8 cellular contexts compared by ENCODE assay signal in genomic region chr22:40179535-40179934, GRCh38. TPM values are rescaled to one million over a fixed set of nuclear protein-coding genes. Genes with fewer than 3 reads are reported as not detected.
A peak's percentile ranks its signal among the peaks of the same experiment; 100 is the strongest.
DNase-seq lines count a peak whose midpoint lies in the region; ATAC-seq, FAIRE-seq and TF ChIP-seq lines count a peak whose summit lies in the region.

No MANE protein-coding gene starts in this region.

- H3K9me3 ChIP-seq in kidney (ENCODE audit: control insufficient read depth in 1 of 2, low read length in 2 of 2): no peaks in the 10 kb centered on the region
- no peaks in the 10 kb centered on the region for H3K9me3 ChIP-seq in suprapubic skin

- TF ChIP-seq POLR2A in suprapubic skin (IDR thresholded peaks at IDR 0.05): no peak

- peak overlapping the region; percentile 42 to 85 for H3K9ac ChIP-seq in kidney (ENCODE audit: low read length in 2 of 2)

- H3K27ac Mint-ChIP-seq in activated CD4-positive, alpha-beta T cell treated with anti-CD3 and anti-CD28 coated beads for 36 hours: peak overlapping the region; percentile 92
- H3K27ac Mint-ChIP-seq in activated naive CD8-positive, alpha-beta T cell treated with anti-CD3 and anti-CD28 coated beads, Interleukin-2, amount 10 ng/mL, durations not matched to agents 7 days and 5 days: peak overlapping the region; percentile 87

- no peaks in the 10 kb centered on the region for H3K9me3 Mint-ChIP-seq in activated CD4-positive, alpha-beta T cell treated with anti-CD3 and anti-CD28 coated beads for 36 hours (ENCODE audit: low read depth)
- H3K9me3 Mint-ChIP-seq in activated naive CD8-positive, alpha-beta T cell treated with anti-CD3 and anti-CD28 coated beads, Interleukin-2, amount 10 ng/mL, durations not matched to agents 7 days and 5 days: peaks cover 1% of the 10 kb centered on the region

- H3K36me3 Mint-ChIP-seq in activated CD4-positive, alpha-beta T cell treated with anti-CD3 and anti-CD28 coated beads for 36 hours (ENCODE audit: low read depth): peaks cover 11% of the 10 kb centered on the region
- H3K36me3 Mint-ChIP-seq in activated naive CD8-positive, alpha-beta T cell treated with anti-CD3 and anti-CD28 coated beads, Interleukin-2, amount 10 ng/mL, durations not matched to agents 7 days and 5 days: peaks cover 12% of the 10 kb centered on the region

- no peaks in the 10 kb centered on the region for H3K27me3 ChIP-seq in suprapubic skin

- no peak for FAIRE-seq in kidney (lab: Jason Lieb, UNC)

- POLR2A ChIA-PET in activated CD4-positive, alpha-beta T cell treated with anti-CD3 and anti-CD28 coated beads for 36 hours (lab: Charles Lee): interaction anchor here (0.9 to 4.6 kb wide), 3 partner anchors 23 to 134 kb away, joined by 3 to 71 read pairs (median 3); no protein-coding TSS in a partner anchor
- POLR2A ChIA-PET in activated naive CD8-positive, alpha-beta T cell treated with anti-CD3 and anti-CD28 coated beads, Interleukin-2, amount 10 ng/mL, durations not matched to agents 7 days and 5 days (lab: Charles Lee): interaction anchor here (0.9 to 4.6 kb wide), 6 partner anchors 11 to 167 kb away, joined by 3 to 104 read pairs (median 14); partner anchors contain the start of gene ADSL

- peaks cover 70% of the 10 kb centered on the region for H3K4me1 Mint-ChIP-seq in activated CD4-positive, alpha-beta T cell treated with anti-CD3 and anti-CD28 coated beads for 36 hours
- peaks cover 55% of the 10 kb centered on the region for H3K4me1 Mint-ChIP-seq in activated naive CD8-positive, alpha-beta T cell treated with anti-CD3 and anti-CD28 coated beads, Interleukin-2, amount 10 ng/mL, durations not matched to agents 7 days and 5 days

- no peak for TF ChIP-seq EP300 in suprapubic skin (IDR thresholded peaks at IDR 0.05)

- H3K36me3 ChIP-seq in kidney (ENCODE audit: control insufficient read depth in 1 of 2, insufficient read depth in 2 of 2, low read length in 2 of 2) (no peaks in the 10 kb centered on the region), suprapubic skin (no peaks in the 10 kb centered on the region)

- WGBS in suprapubic skin: 20% methylated on average over 2 of the region's 2 CpGs

- TF ChIP-seq CTCF in kidney (IDR thresholded peaks at IDR 0.05; ENCODE audit: borderline replicate concordance, extremely low read depth, insufficient read depth): no peak
- no peak for TF ChIP-seq CTCF in suprapubic skin (IDR thresholded peaks at IDR 0.05)
- TF ChIP-seq CTCF in GM10266 (IDR thresholded peaks at IDR 0.05; ENCODE audit: control insufficient read depth, insufficient read depth, low read depth, missing control alignments): no peak

- ATAC-seq in activated CD4-positive, alpha-beta T cell treated with anti-CD3 and anti-CD28 coated beads for 36 hours: no peak
- no peak for ATAC-seq in activated naive CD8-positive, alpha-beta T cell treated with anti-CD3 and anti-CD28 coated beads, Interleukin-2, amount 10 ng/mL, durations not matched to agents 7 days and 5 days (ENCODE audit: low read depth)
- ATAC-seq in HG03442 (IDR thresholded peaks at IDR 0.05; ENCODE audit: unreplicated experiment) (no peak), GM21619 (IDR thresholded peaks at IDR 0.05; ENCODE audit: unreplicated experiment) (no peak)

- intact Hi-C loops in activated CD4-positive, alpha-beta T cell treated with anti-CD3 and anti-CD28 coated beads for 36 hours (cut with DNase I, micrococcal nuclease): loop anchor here (2.0 to 5.0 kb wide), 4 partner anchors 38 to 275 kb away; no protein-coding TSS in a partner anchor
- intact Hi-C loops in kidney (cut with DNase I): no loop called here

- H3K27ac ChIP-seq in kidney (ENCODE audit: low read depth in 2 of 2, low read length in 2 of 2): peak overlapping the region in 1 of 2 donors; percentile 85
- peak overlapping the region; percentile 92 for H3K27ac ChIP-seq in suprapubic skin

- no peaks in the 10 kb centered on the region for H3K27me3 Mint-ChIP-seq in activated CD4-positive, alpha-beta T cell treated with anti-CD3 and anti-CD28 coated beads for 36 hours
- H3K27me3 Mint-ChIP-seq in activated naive CD8-positive, alpha-beta T cell treated with anti-CD3 and anti-CD28 coated beads, Interleukin-2, amount 10 ng/mL, durations not matched to agents 7 days and 5 days: no peaks in the 10 kb centered on the region

- CTCF ChIA-PET in activated CD4-positive, alpha-beta T cell treated with anti-CD3 and anti-CD28 coated beads for 36 hours (lab: Charles Lee): interaction anchor here (0.5 to 2.8 kb wide), 14 partner anchors 9 to 1474 kb away, joined by 3 to 16 read pairs (median 3); partner anchors contain the start of gene GTPBP1

- peak overlapping the region; percentile 14 to 89 for H3K4me3 ChIP-seq in kidney (ENCODE audit: low read length in 2 of 2)
- H3K4me3 ChIP-seq in suprapubic skin: peak overlapping the region; percentile 68

- peak overlapping the region; percentile 89 for H3K4me3 Mint-ChIP-seq in activated CD4-positive, alpha-beta T cell treated with anti-CD3 and anti-CD28 coated beads for 36 hours
- peak overlapping the region; percentile 86 for H3K4me3 Mint-ChIP-seq in activated naive CD8-positive, alpha-beta T cell treated with anti-CD3 and anti-CD28 coated beads, Interleukin-2, amount 10 ng/mL, durations not matched to agents 7 days and 5 days

- no peak for DNase-seq in activated CD4-positive, alpha-beta T cell treated with anti-CD3 and anti-CD28 coated beads for 36 hours
- no peak for DNase-seq in activated CD4-positive, alpha-beta T cell treated with anti-CD3 and anti-CD28 coated beads, Interleukin-2, amount 50 U/mL, for 48 hours
- DNase-seq in activated naive CD8-positive, alpha-beta T cell treated with anti-CD3 and anti-CD28 coated beads, Interleukin-2, amount 10 ng/mL, durations not matched to agents 7 days and 5 days: no peak
- DNase-seq in kidney (no peak), suprapubic skin (ENCODE audit: low spot score in 2 of 2) (no peak), GM10266 (ENCODE audit: extremely low spot score) (no peak)

- H3K4me1 ChIP-seq in kidney (ENCODE audit: control insufficient read depth in 1 of 2, insufficient read depth in 1 of 2, low read depth in 1 of 2, low read length in 2 of 2): peaks cover 22 to 38% of the 10 kb centered on the region in 2 donors
- peaks cover 87% of the 10 kb centered on the region for H3K4me1 ChIP-seq in suprapubic skin

RNA-seq across cellular contexts. Expression of gene TNRC6B, which starts 1.8 kb away (rescaled TPM):
- total RNA-seq in activated CD4-positive, alpha-beta T cell treated with anti-CD3 and anti-CD28 coated beads for 36 hours: 10 to 100 TPM; 37.3 to 40.3 TPM
- 10 to 100 TPM; 89.6 to 91.4 TPM for total RNA-seq in activated naive CD8-positive, alpha-beta T cell treated with anti-CD3 and anti-CD28 coated beads, Interleukin-2, amount 10 ng/mL, durations not matched to agents 7 days and 5 days
- total RNA-seq in kidney: 63.2 TPM
- polyA plus RNA-seq in kidney (ENCODE audit: insufficient read depth, low read depth, low replicate concordance): 2.7 TPM
- 100 to 1,000 TPM in 1 of 4 donors, 10 to 100 TPM in 3; 44.2 to 179 (median 55.5) TPM for total RNA-seq in suprapubic skin
